In genomic region chr19:1243768-1244692, GRCh38 we compare ENCODE assay signal across 8 cellular contexts. TPM values are rescaled to one million over a fixed set of nuclear protein-coding genes. Genes with fewer than 3 reads are reported as not detected.
A peak's percentile ranks its signal among the peaks of the same experiment; 100 is the strongest.
DNase-seq lines count a peak whose midpoint lies in the region; ATAC-seq, FAIRE-seq and TF ChIP-seq lines count a peak whose summit lies in the region.

No MANE protein-coding gene starts in this region.

- H3K36me3 Mint-ChIP-seq in activated naive CD8-positive, alpha-beta T cell treated with anti-CD3 and anti-CD28 coated beads, Interleukin-2, amount 50 U/mL, for 24 hours (ENCODE audit: low read depth): peaks cover 2% of the 10 kb centered on the region

- H3K4me3 ChIP-seq in DND-41 (ENCODE audit: low read depth in 1 of 2, low read length in 2 of 2) (peak overlapping the region in 1 of 2 experiments; percentile 27; a peak in 1 of 4 replicates), KMS-11 (IDR thresholded peaks at IDR 0.05; ENCODE audit: insufficient read depth, low read depth, low read length) (no peak overlapping the region), cardiac muscle cell (no peak overlapping the region), psoas muscle (peak overlapping the region; percentile 75)

- peak overlapping the region; percentile 86 for H3K4me3 Mint-ChIP-seq in activated naive CD8-positive, alpha-beta T cell treated with anti-CD3 and anti-CD28 coated beads, Interleukin-2, amount 50 U/mL, for 24 hours

- peaks cover 6% of the 10 kb centered on the region for H3K27me3 Mint-ChIP-seq in activated naive CD8-positive, alpha-beta T cell treated with anti-CD3 and anti-CD28 coated beads, Interleukin-2, amount 50 U/mL, for 24 hours

- H3K4me1 Mint-ChIP-seq in activated naive CD8-positive, alpha-beta T cell treated with anti-CD3 and anti-CD28 coated beads, Interleukin-2, amount 50 U/mL, for 24 hours: peaks cover 30% of the 10 kb centered on the region

- H3K9me3 ChIP-seq in DND-41 (ENCODE audit: insufficient read depth, low read length, severe bottlenecking) (no peaks in the 10 kb centered on the region), cardiac muscle cell (ENCODE audit: low read depth) (no peaks in the 10 kb centered on the region), psoas muscle (no peaks in the 10 kb centered on the region)

- H3K4me2 ChIP-seq in DND-41 (ENCODE audit: insufficient read depth, low read length) (peak overlapping the region; percentile 96), KMS-11 (0 out of 2 replicates have a peak overlapping the region, but pooled peaks have one; percentile 21)

- no peak overlapping the region for H3K27ac Mint-ChIP-seq in activated naive CD8-positive, alpha-beta T cell treated with anti-CD3 and anti-CD28 coated beads, Interleukin-2, amount 50 U/mL, for 24 hours

- H4K20me1 ChIP-seq in DND-41 (ENCODE audit: insufficient read depth, low read length): peaks cover 20% of the 10 kb centered on the region
- H4K20me1 ChIP-seq in KMS-11 (ENCODE audit: insufficient read depth): no peaks in the 10 kb centered on the region

- H3K79me2 ChIP-seq in DND-41 (ENCODE audit: insufficient read depth, low read length) (peaks cover 34% of the 10 kb centered on the region), KMS-11 (ENCODE audit: insufficient read depth, low read depth) (peaks cover 9% of the 10 kb centered on the region; the same call in 1 of the 2 replicates)

- H2AFZ ChIP-seq in DND-41 (ENCODE audit: low read depth, low read length) (no peak overlapping the region), KMS-11 (ENCODE audit: low read depth) (no peak overlapping the region)

- intact Hi-C loops in psoas muscle (cut with DNase I): loop anchor here (1.0 to 5.0 kb wide), 3 partner anchors 23 to 132 kb away; no protein-coding TSS in a partner anchor

- H3K27me3 ChIP-seq in DND-41 (ENCODE audit: insufficient read depth, low read length, poor library complexity) (no peaks in the 10 kb centered on the region), KMS-11 (ENCODE audit: insufficient read depth, low read depth) (peaks cover 4% of the 10 kb centered on the region; the same call in 1 of the 2 replicates), cardiac muscle cell (no peaks in the 10 kb centered on the region), psoas muscle (ENCODE audit: insufficient read depth in 3 of 3, low read length in 2 of 3) (no peaks in the 10 kb centered on the region)

- WGBS in psoas muscle, 3 donors: 16 to 23% (median 17%) methylated on average over 28 to 33 of the region's 33 CpGs

- TF ChIP-seq CTCF in DND-41 (IDR thresholded peaks at IDR 0.05; ENCODE audit: borderline replicate concordance, extremely low read depth, low read length, poor library complexity, severe bottlenecking) (peak; percentile 96), KMS-11 (conservative IDR thresholded peaks at IDR 0.05; ENCODE audit: low read depth, low read length) (peak; percentile 81), cardiac muscle cell (IDR thresholded peaks at IDR 0.05; ENCODE audit: low read depth, low read length) (peak; percentile 92), psoas muscle (IDR thresholded peaks at IDR 0.05) (peak; percentile 98)

- 0 out of 2 replicates have a peak overlapping the region, but pooled peaks have one; percentile 11 for H3K27ac ChIP-seq in DND-41 (ENCODE audit: low read length)
- no peak overlapping the region for H3K27ac ChIP-seq in KMS-11
- peak overlapping the region; percentile 81 for H3K27ac ChIP-seq in cardiac muscle cell
- peak overlapping the region; percentile 99 for H3K27ac ChIP-seq in psoas muscle

- H3K9me3 Mint-ChIP-seq in activated naive CD8-positive, alpha-beta T cell treated with anti-CD3 and anti-CD28 coated beads, Interleukin-2, amount 50 U/mL, for 24 hours: no peaks in the 10 kb centered on the region

- H3K9ac ChIP-seq in DND-41 (ENCODE audit: low read depth, low read length) (peak overlapping the region; percentile 36), KMS-11 (no peak overlapping the region)

- ATAC-seq in DND-41 (ENCODE audit: insufficient read depth, low read depth) (peak; percentile 66), psoas muscle (peak; percentile 40 to 51 (median 46)), GM18870 (IDR thresholded peaks at IDR 0.05; ENCODE audit: unreplicated experiment) (no peak)
- peak; percentile 53 for ATAC-seq in activated naive CD8-positive, alpha-beta T cell treated with anti-CD3 and anti-CD28 coated beads, Interleukin-2, amount 50 U/mL, for 24 hours

- peaks cover 15% of the 10 kb centered on the region; the same call in 1 of the 2 replicates for H3K36me3 ChIP-seq in DND-41 (ENCODE audit: insufficient read depth, low read length)
- H3K36me3 ChIP-seq in KMS-11 (ENCODE audit: insufficient read depth): no peaks in the 10 kb centered on the region
- no peaks in the 10 kb centered on the region for H3K36me3 ChIP-seq in cardiac muscle cell
- H3K36me3 ChIP-seq in psoas muscle (ENCODE audit: insufficient read depth in 1 of 2, low read depth in 1 of 2): no peaks in the 10 kb centered on the region

- FAIRE-seq in urothelium cell line (lab: Jason Lieb, UNC): no peak

- peak; percentile 86 for DNase-seq in DND-41
- DNase-seq in SW480 (ENCODE audit: low spot score): peak; percentile 63
- DNase-seq in activated naive CD8-positive, alpha-beta T cell treated with anti-CD3 and anti-CD28 coated beads, Interleukin-2, amount 50 U/mL, for 24 hours: peak; percentile 91
- peak; percentile 88 to 90 for DNase-seq in cardiac muscle cell (ENCODE audit: low read depth in 1 of 2, low spot score in 1 of 2)
- peak; percentile 92 to 97 for DNase-seq in psoas muscle
- peak; percentile 64 for DNase-seq in urothelium cell line (ENCODE audit: low spot score)

- H3K4me1 ChIP-seq in DND-41 (ENCODE audit: insufficient read depth, low read length) (peaks cover 59% of the 10 kb centered on the region), KMS-11 (ENCODE audit: low read depth, poor library complexity, severe bottlenecking) (peaks cover 39% of the 10 kb centered on the region), cardiac muscle cell (ENCODE audit: low read depth) (peaks cover 15% of the 10 kb centered on the region), psoas muscle (peaks cover 60% of the 10 kb centered on the region)

RNA-seq across cellular contexts. Expression of gene ATP5F1D, which starts 2.5 kb away (rescaled TPM):
- total RNA-seq in cardiac muscle cell: 188 and 355 TPM in 2 replicates
- polyA plus RNA-seq in cardiac muscle cell: 505 and 638 TPM in 2 replicates
- total RNA-seq in psoas muscle: 100 to 1,000 TPM; 362 to 759 (median 472) TPM
- polyA plus RNA-seq in psoas muscle: 100 to 1,000 TPM; 310 to 858 (median 690) TPM

RNA-seq across cellular contexts. Expression of gene MIDN, which starts 4.4 kb away (rescaled TPM):
- total RNA-seq in cardiac muscle cell: 45.6 and 89.2 TPM in 2 replicates
- polyA plus RNA-seq in cardiac muscle cell: 58.1 and 76.0 TPM in 2 replicates
- 100 to 1,000 TPM in 3 of 4 donors, 10 to 100 TPM in 1; 84.7 to 331 (median 217) TPM for total RNA-seq in psoas muscle
- 100 to 1,000 TPM in 1 of 3 donors, 10 to 100 TPM in 2; 29.2 to 147 (median 36.4) TPM for polyA plus RNA-seq in psoas muscle

RNA-seq across cellular contexts. Expression of gene CBARP, which starts 6.2 kb away (rescaled TPM):
- total RNA-seq in cardiac muscle cell (21.1 and 29.1 TPM in 2 replicates), psoas muscle (1 to 10 TPM in 2 of 4 donors, under 1 TPM in 2; 0.41 to 4.0 (median 1.5) TPM)
- polyA plus RNA-seq in cardiac muscle cell (22.1 and 30.6 TPM in 2 replicates), psoas muscle (10 to 100 TPM in 1 of 3 donors, under 1 TPM in 2; 0.75 to 19.0 (median 0.88) TPM)

RNA-seq across cellular contexts. Expression of gene CIRBP, which starts 25.1 kb away (rescaled TPM):
- total RNA-seq in cardiac muscle cell (1,112 and 2,236 TPM in 2 replicates), psoas muscle (100 to 1,000 TPM; 137 to 591 (median 245) TPM)
- polyA plus RNA-seq in cardiac muscle cell (716 and 851 TPM in 2 replicates), psoas muscle (100 to 1,000 TPM; 249 to 321 (median 317) TPM)

RNA-seq across cellular contexts. Expression of gene FAM174C, which starts 31.3 kb away (rescaled TPM):
- total RNA-seq in cardiac muscle cell: 31.2 and 44.9 TPM in 2 replicates
- 34.0 and 34.4 TPM in 2 replicates for polyA plus RNA-seq in cardiac muscle cell
- 10 to 100 TPM in 3 of 4 donors, 1 to 10 TPM in 1; 9.0 to 18.1 (median 14.0) TPM for total RNA-seq in psoas muscle
- polyA plus RNA-seq in psoas muscle: 10 to 100 TPM; 21.8 to 88.8 (median 47.6) TPM
